ENCODE assay signal across 19 cellular contexts in genomic region chr6:17931227-17931626, GRCh38. TPM values are rescaled to one million over a fixed set of nuclear protein-coding genes. Genes with fewer than 3 reads are reported as not detected.
DNase-seq lines count a peak whose midpoint lies in the region; ATAC-seq and TF ChIP-seq lines count a peak whose summit lies in the region.
"Had no signal": no experiment of that assay in that cellular context is flagged by ENCODE, and none has a peak within 500 bp of the region (broad histone marks: within the 10 kb centered on the region; RNA-seq: fewer than 3 reads in every experiment).

No MANE protein-coding gene starts in this region.

- peaks cover 12% of the 10 kb centered on the region for H3K27me3 Mint-ChIP-seq in CD8-positive, alpha-beta T cell (ENCODE audit: low read depth)

- peaks cover 3% of the 10 kb centered on the region for H3K4me1 Mint-ChIP-seq in CD8-positive, alpha-beta T cell (ENCODE audit: low read depth)

- H3K4me3 ChIP-seq in heart right ventricle (no peak overlapping the region), fibroblast of lung (replicated peaks in 1 of 4; ENCODE audit: control extremely low read depth in 1 of 4, insufficient read depth in 1 of 4, low read depth in 3 of 4, low read length in 4 of 4) (no peak overlapping the region), psoas muscle (no peak overlapping the region), upper lobe of right lung (no peak overlapping the region)
- H3K4me3 ChIP-seq in CD8-positive, alpha-beta T cell (ENCODE audit: low read depth, low read length) = no peak overlapping the region
- H3K4me3 ChIP-seq: uterus had no signal

- POLR2A ChIA-PET in CD8-positive, alpha-beta T cell (lab: Charles Lee) = no interaction called here

- H3K27ac ChIP-seq in heart right ventricle = peak overlapping the region; percentile 57 to 93 (median 86)
- peak overlapping the region; percentile 88 for H3K27ac ChIP-seq in fibroblast of lung (ENCODE audit: insufficient read depth, low read length)
- H3K27ac ChIP-seq in psoas muscle = peak overlapping the region; percentile 76
- peak overlapping the region; percentile 37 for H3K27ac ChIP-seq in upper lobe of right lung
- H3K27ac ChIP-seq in CD8-positive, alpha-beta T cell (ENCODE audit: low read depth, low read length) = no peak overlapping the region

- no peak overlapping the region for H3K27ac Mint-ChIP-seq in CD8-positive, alpha-beta T cell
- H3K27ac Mint-ChIP-seq: activated T-cell treated with anti-CD3 and anti-CD28 coated beads, Interleukin-2, amount 50 U/mL, for 24 hours had no signal

- intact Hi-C loops in heart right ventricle (cut with DNase I) (loop anchor here in 9 of 10 donors (5.0 to 10.0 kb wide), 6 partner anchors 36 to 99 kb away; partner anchors contain the start of gene KIF13A (in 5 of the 9)), cardiac septum (cut with DNase I) (loop anchor here (5.0 kb wide), 1 partner anchor 64 kb away; no protein-coding TSS in a partner anchor), psoas muscle (cut with DNase I) (loop anchor here in 1 of 2 donors (5.0 kb wide), 2 partner anchors 36 to 56 kb away; partner anchors contain the start of gene KIF13A), upper lobe of right lung (cut with DNase I) (no loop called here)
- intact Hi-C loops in CD8-positive, alpha-beta T cell (cut with DNase I, micrococcal nuclease) = no loop called here

- H3K9ac ChIP-seq in fibroblast of lung (ENCODE audit: insufficient read depth, low read length) = no peak overlapping the region

- no peak for DNase-seq in heart right ventricle
- no peak for DNase-seq in cardiac septum (ENCODE audit: low spot score)
- no peak for DNase-seq in fibroblast of lung (ENCODE audit: low read depth in 2 of 2)
- DNase-seq in psoas muscle = no peak
- no peak for DNase-seq in upper lobe of right lung
- DNase-seq in activated CD4-positive, alpha-beta T cell treated with anti-CD3 and anti-CD28 coated beads for 1 hour = no peak
- DNase-seq in CD8-positive, alpha-beta T cell = no peak
- DNase-seq: activated CD4-positive, CD25-positive, alpha-beta regulatory T cell treated with anti-CD3 and anti-CD28 coated beads, Interleukin-2, amount 50 U/mL, for 72 hours; activated naive CD4-positive, alpha-beta T cell; activated T-cell treated with anti-CD3 and anti-CD28 coated beads, Interleukin-2, amount 50 U/mL, for 24 hours; BE2C; central memory CD4-positive, alpha-beta T cell; left colon; NCI-H510A treated with DMSO at 0.1 percent for 48 hours; nucleus accumbens; RPMI8226; stimulated activated naive CD4-positive, alpha-beta T cell; uterus had no signal

- no peaks in the 10 kb centered on the region for H4K20me1 ChIP-seq in fibroblast of lung (ENCODE audit: control insufficient read depth, extremely low read depth, insufficient read depth, low read length)

- peaks cover 73% of the 10 kb centered on the region for H3K79me2 ChIP-seq in fibroblast of lung (ENCODE audit: control insufficient read depth, insufficient read depth, low read length)

- H2AFZ ChIP-seq in fibroblast of lung (ENCODE audit: low read length) = no peak overlapping the region

- no peaks in the 10 kb centered on the region for H3K27me3 ChIP-seq in heart right ventricle
- no peaks in the 10 kb centered on the region for H3K27me3 ChIP-seq in fibroblast of lung (ENCODE audit: control insufficient read depth, insufficient read depth, low read length)
- no peaks in the 10 kb centered on the region for H3K27me3 ChIP-seq in psoas muscle (ENCODE audit: insufficient read depth in 3 of 3, low read length in 2 of 3)
- no peaks in the 10 kb centered on the region for H3K27me3 ChIP-seq in upper lobe of right lung
- peaks cover 3% of the 10 kb centered on the region for H3K27me3 ChIP-seq in CD8-positive, alpha-beta T cell (ENCODE audit: insufficient read depth, low read length)
- H3K27me3 ChIP-seq: BE2C, uterus had no signal

- no peak overlapping the region for H3K4me3 Mint-ChIP-seq in CD8-positive, alpha-beta T cell
- H3K4me3 Mint-ChIP-seq: activated T-cell treated with anti-CD3 and anti-CD28 coated beads, Interleukin-2, amount 50 U/mL, for 24 hours had no signal

- H3K4me2 ChIP-seq in fibroblast of lung (ENCODE audit: extremely low read depth, insufficient read depth, low read length) = no peak overlapping the region

- ATAC-seq in heart right ventricle (no peak), psoas muscle (no peak), upper lobe of right lung (no peak), HG02763 (IDR thresholded peaks at IDR 0.05; ENCODE audit: unreplicated experiment) (no peak)
- ATAC-seq in CD8-positive, alpha-beta T cell = no peak
- ATAC-seq: left colon had no signal

- H3K9me3 ChIP-seq in heart right ventricle (no peaks in the 10 kb centered on the region), fibroblast of lung (ENCODE audit: control insufficient read depth, insufficient read depth, low read depth, low read length) (no peaks in the 10 kb centered on the region), psoas muscle (no peaks in the 10 kb centered on the region), upper lobe of right lung (no peaks in the 10 kb centered on the region)
- no peaks in the 10 kb centered on the region for H3K9me3 ChIP-seq in CD8-positive, alpha-beta T cell (ENCODE audit: low read length)
- H3K9me3 ChIP-seq: BE2C, uterus had no signal

- H3K36me3 ChIP-seq in heart right ventricle (no peaks in the 10 kb centered on the region), fibroblast of lung (ENCODE audit: control insufficient read depth, insufficient read depth, low read length) (no peaks in the 10 kb centered on the region), psoas muscle (ENCODE audit: insufficient read depth in 1 of 2, low read depth in 1 of 2) (no peaks in the 10 kb centered on the region), upper lobe of right lung (no peaks in the 10 kb centered on the region)
- H3K36me3 ChIP-seq in CD8-positive, alpha-beta T cell (ENCODE audit: insufficient read depth, low read length) = no peaks in the 10 kb centered on the region
- H3K36me3 ChIP-seq: BE2C, uterus had no signal

- CTCF ChIA-PET in CD8-positive, alpha-beta T cell (lab: Charles Lee) = no interaction called here

- TF ChIP-seq CTCF in heart right ventricle (IDR thresholded peaks at IDR 0.05) (no peak), fibroblast of lung (conservative IDR thresholded peaks at IDR 0.05 in 1 of 2, IDR thresholded peaks at IDR 0.05 in 1 of 2; ENCODE audit: low read depth in 1 of 2, low read length in 2 of 2) (no peak), psoas muscle (IDR thresholded peaks at IDR 0.05) (no peak), upper lobe of right lung (IDR thresholded peaks at IDR 0.05) (no peak)
- TF ChIP-seq CTCF in CD8-positive, alpha-beta T cell (IDR thresholded peaks at IDR 0.05) = no peak

- H3K9me3 Mint-ChIP-seq in CD8-positive, alpha-beta T cell = no peaks in the 10 kb centered on the region
- H3K9me3 Mint-ChIP-seq: activated T-cell treated with anti-CD3 and anti-CD28 coated beads, Interleukin-2, amount 50 U/mL, for 24 hours had no signal

- H3K4me1 ChIP-seq in heart right ventricle = peaks cover 15 to 96% (median 84%) of the 10 kb centered on the region in 9 donors
- peaks cover 37% of the 10 kb centered on the region for H3K4me1 ChIP-seq in fibroblast of lung (ENCODE audit: control insufficient read depth, extremely low read depth, insufficient read depth, low read length)
- H3K4me1 ChIP-seq in psoas muscle = peaks cover 83% of the 10 kb centered on the region
- peaks cover 61% of the 10 kb centered on the region for H3K4me1 ChIP-seq in upper lobe of right lung
- no peaks in the 10 kb centered on the region for H3K4me1 ChIP-seq in CD8-positive, alpha-beta T cell (ENCODE audit: insufficient read depth, low read length)
- H3K4me1 ChIP-seq: BE2C had no signal

- no peaks in the 10 kb centered on the region for H3K36me3 Mint-ChIP-seq in CD8-positive, alpha-beta T cell

RNA-seq across cellular contexts. Expression of gene KIF13A, which starts 56.2 kb away (rescaled TPM):
- total RNA-seq in heart right ventricle (100 to 1,000 TPM in 6 of 10 donors, 10 to 100 TPM in 4; 48.0 to 198 (median 118) TPM), cardiac septum (145 TPM), fibroblast of lung (65.0 and 114 TPM in 2 replicates), psoas muscle (10 to 100 TPM; 62.0 to 80.2 (median 75.0) TPM), upper lobe of right lung (59.0 TPM)
- polyA plus RNA-seq in heart right ventricle (10 to 100 TPM; 16.7 to 17.2 TPM), fibroblast of lung (52.3 and 55.0 TPM in 2 replicates), psoas muscle (10 to 100 TPM; 17.0 to 75.0 (median 27.7) TPM)
- polyA plus RNA-seq in fibroblast of lung (2012) = 42.7 and 44.9 TPM in 2 replicates
- polyA minus RNA-seq in fibroblast of lung (ENCODE audit: low replicate concordance) = 72.5 and 75.5 TPM in 2 replicates
- total RNA-seq in CD8-positive, alpha-beta T cell = under 1 TPM; 0.14 to 0.33 TPM

Comparison
In these comparisons a context has a peak if more than half of its experiments do, and no peak if none do; other contexts are left out.
1. RNA of gene KIF13A, which starts 56.2 kb away (total RNA-seq): 145 TPM in cardiac septum (single experiment), 48.0 to 198 TPM in heart right ventricle, 65.0 to 114 TPM in fibroblast of lung, 62.0 to 80.2 TPM in psoas muscle and 59.0 TPM in upper lobe of right lung (single experiment); 0.14 to 0.33 TPM in CD8-positive, alpha-beta T cell; every median in the first group is over 10 times any median in the second.
2. intact Hi-C loops: an anchor here in heart right ventricle (5.0 to 10.0 kb wide) and cardiac septum (5.0 kb wide); none called in upper lobe of right lung and CD8-positive, alpha-beta T cell.